Comparison of ENCODE assay signal across 8 cellular contexts in genomic region chr17:78214016-78214705, GRCh38. TPM values are rescaled to one million over a fixed set of nuclear protein-coding genes. Genes with fewer than 3 reads are reported as not detected.
DNase-seq lines count a peak whose midpoint lies in the region; ATAC-seq lines count a peak whose summit lies in the region.

Gene BIRC5, plus strand, starts transcription at chr17:78214253. Its CDS starts 64 bp downstream, at chr17:78214317.

- H3K9me3 ChIP-seq in BLaER1 treated with 17β-estradiol and CSF1 and Interleukin-3, amounts not matched to agents 10 nM and 100 nM (replicated peaks in 1 of 11) = no peaks in the 10 kb centered on the region
- no peaks in the 10 kb centered on the region for H3K9me3 ChIP-seq in effector memory CD4-positive, alpha-beta T cell (ENCODE audit: control insufficient read depth, low read length)
- H3K9me3 ChIP-seq in mesenchymal stem cell (ENCODE audit: control insufficient read depth, low read length) = no peaks in the 10 kb centered on the region

- H4K20me1 ChIP-seq in BLaER1 treated with 17β-estradiol and CSF1 and Interleukin-3, amounts not matched to agents 10 nM and 100 nM = peaks cover 0 to 12% (median 4%) of the 10 kb centered on the region in 11 experiments; a peak in 8 of 22 replicates

- peak; percentile 80 for ATAC-seq in GM19438 (IDR thresholded peaks at IDR 0.05; ENCODE audit: low read depth, unreplicated experiment)

- no peak within 1 kb of the TSS for H3K4ac ChIP-seq in mesenchymal stem cell (ENCODE audit: low read depth in 1 of 2, low read length in 2 of 2)

- DNase-seq in HUDEP-2 (lab: John Stamatoyannopoulos, UW; ENCODE audit: unreplicated experiment in 76 of 76) = peak in 74 of 76 experiments; percentile 24 to 92 (median 78)
- peak; percentile 83 to 91 for DNase-seq in NOMO-1 (lab: John Stamatoyannopoulos, UW; ENCODE audit: unreplicated experiment in 2 of 2)
- peak; percentile 71 to 91 for DNase-seq in activated CD8-positive, alpha-beta memory T cell treated with anti-CD3 and anti-CD28 coated beads for 1 hour (ENCODE audit: extremely low read depth in 1 of 2, low read depth in 1 of 2)
- peak; percentile 73 to 85 (median 76) for DNase-seq in effector memory CD4-positive, alpha-beta T cell
- peak; percentile 86 for DNase-seq in mesenchymal stem cell
- peak; percentile 83 for DNase-seq in stimulated activated CD8-positive, alpha-beta memory T cell treated with anti-CD3 and anti-CD28 coated beads, Interleukin-12 subunit alpha, Interleukin-12 subunit beta, amount 100 ng/mL, for 1 hour (ENCODE audit: low read depth)

- peak within 1 kb of the TSS; percentile 72 for H4K8ac ChIP-seq in mesenchymal stem cell (ENCODE audit: low read length)

- H4K91ac ChIP-seq in mesenchymal stem cell (ENCODE audit: low read length) = peak within 1 kb of the TSS; percentile 89

- H3K14ac ChIP-seq in mesenchymal stem cell (ENCODE audit: low read length in 2 of 2) = no peak within 1 kb of the TSS

- no peak within 1 kb of the TSS for H2BK5ac ChIP-seq in mesenchymal stem cell (ENCODE audit: low read depth, low read length, poor library complexity, severe bottlenecking)

- peak within 1 kb of the TSS in 10 of 11 experiments; percentile 57 to 97 (median 94); a peak in 20 of 22 replicates for H3K27ac ChIP-seq in BLaER1 treated with 17β-estradiol and CSF1 and Interleukin-3, amounts not matched to agents 10 nM and 100 nM
- no peak within 1 kb of the TSS for H3K27ac ChIP-seq in effector memory CD4-positive, alpha-beta T cell (ENCODE audit: insufficient read depth, low read length, poor library complexity, severe bottlenecking)
- no peak within 1 kb of the TSS for H3K27ac ChIP-seq in mesenchymal stem cell (ENCODE audit: low read length, poor library complexity, severe bottlenecking)

- H3K23ac ChIP-seq in mesenchymal stem cell (ENCODE audit: low read length in 2 of 2) = no peak within 1 kb of the TSS

- H2BK12ac ChIP-seq in mesenchymal stem cell (ENCODE audit: low read length in 2 of 2) = no peak within 1 kb of the TSS

- peaks cover 13 to 29% (median 24%) of the 10 kb centered on the region in 10 experiments for H3K4me1 ChIP-seq in BLaER1 treated with 17β-estradiol and CSF1 and Interleukin-3, amounts not matched to agents 10 nM and 100 nM
- H3K4me1 ChIP-seq in effector memory CD4-positive, alpha-beta T cell (ENCODE audit: control insufficient read depth, insufficient read depth, low read length, poor library complexity, severe bottlenecking) = peaks cover 3% of the 10 kb centered on the region
- peaks cover 8% of the 10 kb centered on the region for H3K4me1 ChIP-seq in mesenchymal stem cell (ENCODE audit: control insufficient read depth, insufficient read depth, low read depth, low read length)

- H3K27me3 ChIP-seq in BLaER1 treated with 17β-estradiol and CSF1 and Interleukin-3, amounts not matched to agents 10 nM and 100 nM = no peaks in the 10 kb centered on the region
- no peaks in the 10 kb centered on the region for H3K27me3 ChIP-seq in effector memory CD4-positive, alpha-beta T cell (replicated peaks; ENCODE audit: control insufficient read depth, insufficient read depth, low read length, poor library complexity, severe bottlenecking)
- no peaks in the 10 kb centered on the region for H3K27me3 ChIP-seq in mesenchymal stem cell (ENCODE audit: control insufficient read depth in 1 of 2, insufficient read depth in 1 of 2, low read length in 2 of 2)

- peak within 1 kb of the TSS; percentile 93 for H2AFZ ChIP-seq in mesenchymal stem cell (ENCODE audit: low read depth, low read length)

- peak within 1 kb of the TSS; percentile 73 for H2BK120ac ChIP-seq in mesenchymal stem cell (ENCODE audit: low read depth, low read length)

- H3K9ac ChIP-seq in BLaER1 treated with 17β-estradiol and CSF1 and Interleukin-3, amounts not matched to agents 10 nM and 100 nM = peak within 1 kb of the TSS; percentile 72 to 97 (median 93)
- H3K9ac ChIP-seq in mesenchymal stem cell (ENCODE audit: low read length) = peak within 1 kb of the TSS; percentile 81

- peaks cover 11% of the 10 kb centered on the region for H3K79me1 ChIP-seq in mesenchymal stem cell (replicated peaks; ENCODE audit: low read length, poor library complexity, severe bottlenecking)

- peak within 1 kb of the TSS; percentile 9 to 78 for H3K18ac ChIP-seq in mesenchymal stem cell (ENCODE audit: low read depth in 1 of 2, low read length in 2 of 2)

- H3K4me3 ChIP-seq in BLaER1 treated with 17β-estradiol and CSF1 and Interleukin-3, amounts not matched to agents 10 nM and 100 nM = peak within 1 kb of the TSS; percentile 66 to 94 (median 83)
- H3K4me3 ChIP-seq in effector memory CD4-positive, alpha-beta T cell (ENCODE audit: insufficient read depth, low read depth, low read length, poor library complexity, severe bottlenecking) = peak within 1 kb of the TSS; percentile 61
- peak within 1 kb of the TSS; percentile 76 to 86 for H3K4me3 ChIP-seq in mesenchymal stem cell (ENCODE audit: insufficient read depth in 1 of 2, low read depth in 1 of 2, low read length in 2 of 2)

- H2AK5ac ChIP-seq in mesenchymal stem cell (ENCODE audit: low read length, severe bottlenecking) = no peak within 1 kb of the TSS

- peaks cover 0 to 38% (median 30%) of the 10 kb centered on the region in 11 experiments; a peak in 18 of 22 replicates for H3K36me3 ChIP-seq in BLaER1 treated with 17β-estradiol and CSF1 and Interleukin-3, amounts not matched to agents 10 nM and 100 nM
- H3K36me3 ChIP-seq in effector memory CD4-positive, alpha-beta T cell (ENCODE audit: control insufficient read depth, insufficient read depth, low read length) = no peaks in the 10 kb centered on the region
- H3K36me3 ChIP-seq in mesenchymal stem cell (ENCODE audit: control insufficient read depth in 1 of 2, insufficient read depth in 2 of 2, low read depth in 1 of 2, low read length in 2 of 2) = no peaks in the 10 kb centered on the region

- no peak within 1 kb of the TSS for H2BK15ac ChIP-seq in mesenchymal stem cell (ENCODE audit: low read depth, poor library complexity, severe bottlenecking)

- WGBS in mesenchymal stem cell = 1% methylated on average over 50 of the region's 60 CpGs

- H3K4me2 ChIP-seq in BLaER1 treated with 17β-estradiol and CSF1 and Interleukin-3, amounts not matched to agents 10 nM and 100 nM = peak within 1 kb of the TSS; percentile 71 to 98 (median 94)
- peak within 1 kb of the TSS; percentile 100 for H3K4me2 ChIP-seq in mesenchymal stem cell (ENCODE audit: low read length, poor library complexity, severe bottlenecking)

RNA-seq across cellular contexts. Expression of gene BIRC5, which starts in this region (rescaled TPM):
- polyA plus RNA-seq in mesenchymal stem cell (2013, experiment 1 of 2) = 8.4 TPM
- 6.9 TPM for polyA plus RNA-seq in mesenchymal stem cell (2013, experiment 2 of 2)

Comparison
In these comparisons a context has a peak if more than half of its experiments do, and no peak if none do; other contexts are left out.
1. H3K27ac ChIP-seq: peak in BLaER1 treated with 17β-estradiol and CSF1 and Interleukin-3, amounts not matched to agents 10 nM and 100 nM (10 of 11); none in effector memory CD4-positive, alpha-beta T cell (single experiment) and mesenchymal stem cell (single experiment).
2. Peak in every context shown above with its lines, with median percentiles within 50 percentile points of each other: H3K4me3 ChIP-seq and DNase-seq.